ENCODE assay signal across 22 cellular contexts in genomic region chr17:12726131-12726530, GRCh38.
DNase-seq lines count a peak whose midpoint lies in the region; ATAC-seq, FAIRE-seq and TF ChIP-seq lines count a peak whose summit lies in the region.
"Had no signal": no experiment of that assay in that cellular context is flagged by ENCODE, and none has a peak within 500 bp of the region (broad histone marks: within the 10 kb centered on the region; RNA-seq: fewer than 3 reads in every experiment).

No MANE protein-coding gene starts in this region.

- H3K4me3 ChIP-seq in left ventricle myocardium inferior (no peak overlapping the region), GM12878 (no peak overlapping the region), mucosa of descending colon (no peak overlapping the region), transverse colon (no peak overlapping the region)
- H3K4me3 ChIP-seq: MG63 had no signal

- no peaks in the 10 kb centered on the region for H3K27me3 ChIP-seq in left ventricle myocardium inferior (ENCODE audit: low read depth)
- no peaks in the 10 kb centered on the region for H3K27me3 ChIP-seq in GM12878 (replicated peaks in 1 of 2; ENCODE audit: control insufficient read depth in 2 of 2, insufficient read depth in 2 of 2, low read length in 1 of 2)
- H3K27me3 ChIP-seq in transverse colon: no peaks in the 10 kb centered on the region
- H3K27me3 ChIP-seq: BE2C, MG63 had no signal

- in situ Hi-C loops in GM12878 (cut with MboI) (loop anchor here (10.0 kb wide), 1 partner anchor 61 kb away; the partner anchor contains the start of gene MYOCD), transverse colon (cut with MboI; ENCODE audit: low pct_ligation_motif_present in 1 of 4, low pct_unique_long_range_greater_than_20kb in 1 of 4, low sequenced_read_pairs in 3 of 4) (loop anchor here in 2 of 4 donors (10.0 to 25.0 kb wide), 2 partner anchors 181 to 539 kb away; no protein-coding TSS in a partner anchor)

- H3K9ac ChIP-seq in GM12878 (ENCODE audit: control insufficient read depth, insufficient read depth, low read length): no peak overlapping the region
- H3K9ac ChIP-seq: SK-N-SH had no signal

- TF ChIP-seq RAD21 in GM12878 (IDR thresholded peaks at IDR 0.05; ENCODE audit: insufficient read depth, low read depth, low read length): no peak

- 77% methylated on average over 2 of the region's 2 CpGs for WGBS in GM12878 (ENCODE audit: insufficient coverage, insufficient replicate concordance, low lambda C conversion rate, missing lambda C conversion rate)
- 88 to 98% methylated on average over 2 of the region's 2 CpGs for WGBS in transverse colon (ENCODE audit: low coverage in 1 of 2), 2 donors

- H3K36me3 ChIP-seq in left ventricle myocardium inferior (peaks cover 9% of the 10 kb centered on the region), GM12878 (ENCODE audit: control insufficient read depth in 2 of 2, insufficient read depth in 2 of 2, low read length in 1 of 2) (no peaks in the 10 kb centered on the region), mucosa of descending colon (ENCODE audit: low read depth) (no peaks in the 10 kb centered on the region), transverse colon (no peaks in the 10 kb centered on the region)
- H3K36me3 ChIP-seq: BE2C, MG63 had no signal

- no peak overlapping the region for H2AFZ ChIP-seq in GM12878 (ENCODE audit: control insufficient read depth, low read depth, low read length)

- intact Hi-C loops in left ventricle myocardium inferior (cut with micrococcal nuclease): no loop called here
- intact Hi-C loops in cardiac septum (cut with DNase I): no loop called here
- intact Hi-C loops in GM12878 (cut with micrococcal nuclease; ENCODE audit: unreplicated experiment): no loop called here
- intact Hi-C loops in mucosa of descending colon (cut with DNase I, micrococcal nuclease): no loop called here
- intact Hi-C loops in transverse colon (cut with DNase I; ENCODE audit: low total_unique reads): no loop called here

- H3K4me2 ChIP-seq in GM12878 (ENCODE audit: control insufficient read depth, insufficient read depth): no peak overlapping the region
- H3K4me2 ChIP-seq: SK-N-SH had no signal

- TF ChIP-seq EP300 in GM12878 (IDR thresholded peaks at IDR 0.05; ENCODE audit: borderline replicate concordance in 1 of 2, control insufficient read depth in 1 of 2, low read depth in 2 of 2, low read length in 2 of 2) (no peak), transverse colon (IDR thresholded peaks at IDR 0.05; ENCODE audit: low read depth) (no peak)

- H3K4me1 ChIP-seq in left ventricle myocardium inferior: peaks cover 36% of the 10 kb centered on the region
- H3K4me1 ChIP-seq in GM12878 (ENCODE audit: control insufficient read depth, insufficient read depth, low read length): no peaks in the 10 kb centered on the region
- peaks cover 10% of the 10 kb centered on the region for H3K4me1 ChIP-seq in mucosa of descending colon (ENCODE audit: low read depth)
- H3K4me1 ChIP-seq in transverse colon: peaks cover 3 to 27% (median 20%) of the 10 kb centered on the region in 4 donors
- H3K4me1 ChIP-seq: BE2C had no signal

- FAIRE-seq in GM12878 (lab: Jason Lieb, UNC): no peak
- FAIRE-seq: GM12891 had no signal

- no peaks in the 10 kb centered on the region for H3K79me2 ChIP-seq in GM12878 (ENCODE audit: control insufficient read depth, insufficient read depth, low read length)

- CTCF ChIA-PET in GM12878 (lab: Yijun Ruan, JAX): no interaction called here

- RAD21 ChIA-PET in GM12878 (lab: Charles Lee; ENCODE audit: unreplicated experiment): no interaction called here

- TF ChIP-seq POLR2A in GM12878 (IDR thresholded peaks at IDR 0.05; ENCODE audit: low read depth, low read length) (no peak), transverse colon (IDR thresholded peaks at IDR 0.05) (no peak)

- DNase-seq in left ventricle myocardium inferior (no peak), cardiac septum (ENCODE audit: low spot score) (no peak), GM12878 (ENCODE audit: low read depth, low spot score) (no peak), mucosa of descending colon (no peak), transverse colon (no peak), NCI-H1092 treated with DMSO at 0.1 percent for 48 hours (lab: John Stamatoyannopoulos, UW) (no peak), SK-N-DZ (ENCODE audit: low spot score) (no peak), OCI-M1 (lab: John Stamatoyannopoulos, UW) (no peak)
- DNase-seq: BE2C; Caco-2; CD4-positive, CD25-positive, alpha-beta regulatory T cell; DMS153; GF-D8; GOT3; MG63; NCI-H1105; NCI-H2081 treated with DMSO at 0.1 percent for 48 hours; NCI-H748 treated with DMSO at 0.1 percent for 48 hours; SHP77; SK-N-SH had no signal

- TF ChIP-seq CTCF in left ventricle myocardium inferior (IDR thresholded peaks at IDR 0.05; ENCODE audit: borderline replicate concordance) (no peak), GM12878 (IDR thresholded peaks at IDR 0.05 in 2 of 3, conservative IDR thresholded peaks at IDR 0.05 in 1 of 3; ENCODE audit: control insufficient read depth in 2 of 3, extremely low read depth in 1 of 3, insufficient read depth in 1 of 3, low read depth in 3 of 3, low read length in 3 of 3) (no peak), mucosa of descending colon (IDR thresholded peaks at IDR 0.05) (no peak), transverse colon (IDR thresholded peaks at IDR 0.05) (no peak)

- H3K9me3 ChIP-seq in left ventricle myocardium inferior (replicated peaks): no peaks in the 10 kb centered on the region
- H3K9me3 ChIP-seq in GM12878 (replicated peaks; ENCODE audit: control insufficient read depth, insufficient read depth, low read length): no peaks in the 10 kb centered on the region
- no peaks in the 10 kb centered on the region for H3K9me3 ChIP-seq in mucosa of descending colon
- H3K9me3 ChIP-seq in transverse colon: no peaks in the 10 kb centered on the region
- H3K9me3 ChIP-seq: BE2C, Caco-2, MG63, SK-N-SH had no signal

- ATAC-seq in GM12878 (no peak), mucosa of descending colon (peak; percentile 5)
- ATAC-seq: HCT116 had no signal

- H3K27ac ChIP-seq in left ventricle myocardium inferior (replicated peaks) (peak overlapping the region; percentile 90), GM12878 (ENCODE audit: control insufficient read depth, insufficient read depth) (no peak overlapping the region), transverse colon (peak overlapping the region; percentile 27 to 75 (median 60))

- BruUV-seq in GM12878 (replicated peaks; lab: Mats Ljungman, UMichigan): no TSS peak

- SMC1A ChIA-PET in GM12878 (lab: Charles Lee; ENCODE audit: uncharacterized antibody, unreplicated experiment): no interaction called here

- POLR2A ChIA-PET in GM12878 (lab: Charles Lee): no interaction called here

- H4K20me1 ChIP-seq in GM12878 (ENCODE audit: control insufficient read depth, insufficient read depth): no peaks in the 10 kb centered on the region

TF ChIP-seq in GM12878, 131 proteins besides CTCF, POLR2A, EP300 and RAD21 (continues in another document):
- no peak for TF ChIP-seq SUPT20H (IDR thresholded peaks at IDR 0.05; ENCODE audit: borderline replicate concordance, control insufficient read depth, low read depth, low read length)
- no peak for TF ChIP-seq RFX5 (IDR thresholded peaks at IDR 0.05; ENCODE audit: low read depth, low read length)
- no peak for TF ChIP-seq TAF1 (IDR thresholded peaks at IDR 0.05; ENCODE audit: borderline replicate concordance, low read depth, low read length)
- no peak for TF ChIP-seq PML (IDR thresholded peaks at IDR 0.05; ENCODE audit: low read length)
- TF ChIP-seq BCL11A (IDR thresholded peaks at IDR 0.05; ENCODE audit: low read depth, low read length): no peak
- TF ChIP-seq ZBTB4 (CRISPR knock-in tag; IDR thresholded peaks at IDR 0.05): no peak
- TF ChIP-seq NFYA (IDR thresholded peaks at IDR 0.05; ENCODE audit: borderline replicate concordance, low read depth, low read length): no peak
